Comparison of ENCODE assay signal across 21 cellular contexts in genomic region chr14:98959410-98959809, GRCh38.
"Had no signal": no experiment of that assay in that cellular context is flagged by ENCODE, and none has a peak within 500 bp of the region (broad histone marks: within the 10 kb centered on the region; RNA-seq: fewer than 3 reads in every experiment).

No MANE protein-coding gene starts in this region.

- H3K4me1 ChIP-seq: Peyer's patch, SJSA1 had no signal

- H3K4me3 ChIP-seq: adrenal gland, breast epithelium, MG63, Peyer's patch, SJSA1 had no signal

- H3K27me3 ChIP-seq: breast epithelium, MG63, Peyer's patch, SJSA1 had no signal

- H3K27ac Mint-ChIP-seq: activated naive CD8-positive, alpha-beta T cell treated with anti-CD3 and anti-CD28 coated beads, Interleukin-2, amount 10 ng/mL, durations not matched to agents 7 days and 5 days; T-helper 1 cell treated with Interleukin-12 subunit alpha and Interleukin-12 subunit beta and Interleukin-4 antibody, amounts not matched to agents 30 μg/mL and 1 μg/mL, for 36 hours had no signal

- H3K27ac ChIP-seq: adrenal gland, breast epithelium, Peyer's patch, RWPE1, SJSA1 had no signal

- H3K36me3 ChIP-seq: adrenal gland, breast epithelium, MG63, Peyer's patch, SJSA1 had no signal

- H3K36me3 Mint-ChIP-seq: activated naive CD8-positive, alpha-beta T cell treated with anti-CD3 and anti-CD28 coated beads, Interleukin-2, amount 10 ng/mL, durations not matched to agents 7 days and 5 days had no signal

- H3K27me3 Mint-ChIP-seq: activated naive CD8-positive, alpha-beta T cell treated with anti-CD3 and anti-CD28 coated beads, Interleukin-2, amount 10 ng/mL, durations not matched to agents 7 days and 5 days had no signal

- ATAC-seq: activated CD4-positive, CD25-positive, alpha-beta regulatory T cell treated with anti-CD3 and anti-CD28 coated beads, Interleukin-2, amount 50 U/mL, for 24 hours had no signal

- H3K9me3 ChIP-seq: adrenal gland, breast epithelium, MG63, Peyer's patch, SJSA1 had no signal

- H3K9me3 Mint-ChIP-seq: activated naive CD8-positive, alpha-beta T cell treated with anti-CD3 and anti-CD28 coated beads, Interleukin-2, amount 10 ng/mL, durations not matched to agents 7 days and 5 days; T-helper 1 cell treated with Interleukin-12 subunit alpha and Interleukin-12 subunit beta and Interleukin-4 antibody, amounts not matched to agents 30 μg/mL and 1 μg/mL, for 36 hours had no signal

- H3K4me3 Mint-ChIP-seq: activated naive CD8-positive, alpha-beta T cell treated with anti-CD3 and anti-CD28 coated beads, Interleukin-2, amount 10 ng/mL, durations not matched to agents 7 days and 5 days; T-helper 1 cell treated with Interleukin-12 subunit alpha and Interleukin-12 subunit beta and Interleukin-4 antibody, amounts not matched to agents 30 μg/mL and 1 μg/mL, for 36 hours had no signal

- DNase-seq: activated CD4-positive, alpha-beta T cell treated with anti-CD3 and anti-CD28 coated beads for 4 hours; activated naive CD4-positive, alpha-beta T cell treated with anti-CD3 and anti-CD28 coated beads, Interleukin-2, amount 50 U/mL, for 16 hours; activated naive CD8-positive, alpha-beta T cell treated with anti-CD3 and anti-CD28 coated beads, Interleukin-2, amount 10 ng/mL, durations not matched to agents 7 days and 5 days; activated T-cell treated with anti-CD3 and anti-CD28 coated beads, Interleukin-2, amount 50 U/mL, for 1 hour; adrenal gland; anterior cingulate cortex; central memory CD4-positive, alpha-beta T cell; MG63; MV-4-11; NCI-H1436; NCI-H1694 treated with DMSO at 0.1 percent for 48 hours; NCI-H2029 treated with DMSO at 0.1 percent for 48 hours; NCI-H345; NCI-H69; Peyer's patch; Right ventricle myocardium superior had no signal
